12 cellular contexts compared by ENCODE assay signal in the genomic region with DNA sequence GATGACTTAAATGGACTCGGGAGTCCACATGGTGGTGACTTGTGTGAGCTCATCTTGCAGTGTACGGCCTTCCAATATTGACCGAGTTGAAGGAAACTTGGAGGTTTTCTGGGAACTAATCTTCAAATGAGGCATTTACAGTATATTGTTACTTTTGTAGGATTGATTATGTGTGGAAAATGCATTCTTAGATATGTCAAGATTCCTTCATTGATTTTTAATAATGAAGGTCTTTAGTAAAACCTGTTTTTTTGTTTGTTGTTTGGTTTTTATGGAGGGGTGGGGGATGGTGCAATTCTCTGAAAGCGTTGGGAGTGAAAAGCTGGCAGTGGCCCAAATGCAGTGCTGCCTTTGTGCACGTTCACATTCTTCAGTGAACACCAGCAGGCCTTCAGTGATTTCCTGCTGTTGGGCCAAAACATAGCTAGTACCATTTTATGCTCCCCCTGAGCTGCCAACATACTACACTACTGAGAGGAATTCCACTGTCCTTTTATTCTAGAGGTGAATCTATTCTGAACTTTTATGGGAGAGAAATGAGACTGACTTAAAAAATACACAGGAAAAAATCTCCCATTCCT. TPM values are rescaled to one million over a fixed set of nuclear protein-coding genes. Genes with fewer than 3 reads are reported as not detected.
DNase-seq lines count a peak whose midpoint lies in the region; ATAC-seq and TF ChIP-seq lines count a peak whose summit lies in the region.
"Had no signal": no experiment of that assay in that cellular context is flagged by ENCODE, and none has a peak within 500 bp of the region (broad histone marks: within the 10 kb centered on the region; RNA-seq: fewer than 3 reads in every experiment).

No MANE protein-coding gene starts in this region.

- no peaks in the 10 kb centered on the region for H3K27me3 ChIP-seq in sigmoid colon

- H3K27ac Mint-ChIP-seq in dendritic cell treated with granulocyte-macrophage colony-stimulating factor and Interleukin-4, amounts not matched to agents 40 ng/mL and 50 ng/mL, for 4 days = peak overlapping the region; percentile 40
- H3K27ac Mint-ChIP-seq in activated T-helper 2 cell treated with anti-CD3 and anti-CD28 coated beads, Interferon-gamma antibody, Interleukin-2, Interleukin-4, amounts not matched to agents 10 μg/mL and 5 μg/mL and 100 μg/mL, durations not matched to agents 14 hours and 24 hours and 36 hours = no peak overlapping the region
- H3K27ac Mint-ChIP-seq: activated CD4-positive, alpha-beta T cell treated with anti-CD3 and anti-CD28 coated beads, Interleukin-2, amount 10 ng/mL, durations not matched to agents 24 days and 14 days; IgD-negative memory B cell had no signal

- intact Hi-C loops in dendritic cell treated with granulocyte-macrophage colony-stimulating factor and Interleukin-4, amounts not matched to agents 40 ng/mL and 50 ng/mL, for 4 days (cut with micrococcal nuclease) = no loop called here
- intact Hi-C loops in activated T-helper 2 cell treated with anti-CD3 and anti-CD28 coated beads, Interferon-gamma antibody, Interleukin-2, Interleukin-4, amounts not matched to agents 10 μg/mL and 5 μg/mL and 100 μg/mL, durations not matched to agents 14 hours and 24 hours and 36 hours (cut with micrococcal nuclease) = no loop called here
- intact Hi-C loops in sigmoid colon (cut with DNase I) = no loop called here

- peaks cover 24% of the 10 kb centered on the region for H3K36me3 Mint-ChIP-seq in dendritic cell treated with granulocyte-macrophage colony-stimulating factor and Interleukin-4, amounts not matched to agents 40 ng/mL and 50 ng/mL, for 4 days (ENCODE audit: low read depth)
- H3K36me3 Mint-ChIP-seq in activated T-helper 2 cell treated with anti-CD3 and anti-CD28 coated beads, Interferon-gamma antibody, Interleukin-2, Interleukin-4, amounts not matched to agents 10 μg/mL and 5 μg/mL and 100 μg/mL, durations not matched to agents 14 hours and 24 hours and 36 hours (ENCODE audit: low read depth) = peaks cover 16% of the 10 kb centered on the region

- ATAC-seq in GM19023 (IDR thresholded peaks at IDR 0.05; ENCODE audit: unreplicated experiment) = no peak
- ATAC-seq: Panc1 had no signal

- peaks cover 0 to 45% (median 35%) of the 10 kb centered on the region in 4 donors for H3K4me1 ChIP-seq in sigmoid colon

- no peaks in the 10 kb centered on the region for H3K36me3 ChIP-seq in sigmoid colon

- peaks cover 0 to 3% (median under 1%) of the 10 kb centered on the region in 4 donors for H3K9me3 ChIP-seq in sigmoid colon

- no peak for TF ChIP-seq EP300 in sigmoid colon (IDR thresholded peaks at IDR 0.05)

- peaks cover 60% of the 10 kb centered on the region for H3K4me1 Mint-ChIP-seq in dendritic cell treated with granulocyte-macrophage colony-stimulating factor and Interleukin-4, amounts not matched to agents 40 ng/mL and 50 ng/mL, for 4 days (ENCODE audit: low read depth)
- H3K4me1 Mint-ChIP-seq in activated T-helper 2 cell treated with anti-CD3 and anti-CD28 coated beads, Interferon-gamma antibody, Interleukin-2, Interleukin-4, amounts not matched to agents 10 μg/mL and 5 μg/mL and 100 μg/mL, durations not matched to agents 14 hours and 24 hours and 36 hours (ENCODE audit: low read depth) = peaks cover 9% of the 10 kb centered on the region

- TF ChIP-seq CTCF in sigmoid colon (IDR thresholded peaks at IDR 0.05) = no peak

- TF ChIP-seq POLR2A in sigmoid colon (IDR thresholded peaks at IDR 0.05) = no peak

- DNase-seq in EH (ENCODE audit: low read depth) (peak; percentile 69), NCI-H226 (peak; percentile 29), lung microvascular endothelial cell (ENCODE audit: low read depth in 2 of 2) (peak; percentile 75 to 91), sigmoid colon (no peak), NCI-H1048 (lab: John Stamatoyannopoulos, UW) (no peak)
- DNase-seq in activated T-helper 2 cell treated with anti-CD3 and anti-CD28 coated beads, Interferon-gamma antibody, Interleukin-2, Interleukin-4, amounts not matched to agents 10 μg/mL and 5 μg/mL and 100 μg/mL, durations not matched to agents 14 hours and 24 hours and 36 hours (ENCODE audit: low spot score) = no peak
- DNase-seq: activated CD4-positive, alpha-beta T cell treated with anti-CD3 and anti-CD28 coated beads, Interleukin-2, amount 10 ng/mL, durations not matched to agents 24 days and 14 days; nephron progenitor cell had no signal

- 54 to 61% methylated on average over 5 of the region's 5 CpGs for WGBS in sigmoid colon, 2 donors

- H3K9me3 Mint-ChIP-seq in dendritic cell treated with granulocyte-macrophage colony-stimulating factor and Interleukin-4, amounts not matched to agents 40 ng/mL and 50 ng/mL, for 4 days = peaks cover 14% of the 10 kb centered on the region
- H3K9me3 Mint-ChIP-seq in activated T-helper 2 cell treated with anti-CD3 and anti-CD28 coated beads, Interferon-gamma antibody, Interleukin-2, Interleukin-4, amounts not matched to agents 10 μg/mL and 5 μg/mL and 100 μg/mL, durations not matched to agents 14 hours and 24 hours and 36 hours = peaks cover 25% of the 10 kb centered on the region

- H3K27ac ChIP-seq in sigmoid colon = peak overlapping the region in 2 of 4 donors; percentile 36 to 50

- no peak overlapping the region for H3K4me3 ChIP-seq in sigmoid colon

- no peaks in the 10 kb centered on the region for H3K27me3 Mint-ChIP-seq in dendritic cell treated with granulocyte-macrophage colony-stimulating factor and Interleukin-4, amounts not matched to agents 40 ng/mL and 50 ng/mL, for 4 days
- H3K27me3 Mint-ChIP-seq in activated T-helper 2 cell treated with anti-CD3 and anti-CD28 coated beads, Interferon-gamma antibody, Interleukin-2, Interleukin-4, amounts not matched to agents 10 μg/mL and 5 μg/mL and 100 μg/mL, durations not matched to agents 14 hours and 24 hours and 36 hours (ENCODE audit: low read depth) = no peaks in the 10 kb centered on the region
- H3K27me3 Mint-ChIP-seq: activated CD4-positive, alpha-beta T cell treated with anti-CD3 and anti-CD28 coated beads, Interleukin-2, amount 10 ng/mL, durations not matched to agents 24 days and 14 days; IgD-negative memory B cell had no signal

- H3K4me3 Mint-ChIP-seq in dendritic cell treated with granulocyte-macrophage colony-stimulating factor and Interleukin-4, amounts not matched to agents 40 ng/mL and 50 ng/mL, for 4 days = no peak overlapping the region
- no peak overlapping the region for H3K4me3 Mint-ChIP-seq in activated T-helper 2 cell treated with anti-CD3 and anti-CD28 coated beads, Interferon-gamma antibody, Interleukin-2, Interleukin-4, amounts not matched to agents 10 μg/mL and 5 μg/mL and 100 μg/mL, durations not matched to agents 14 hours and 24 hours and 36 hours (ENCODE audit: low read depth)
- H3K4me3 Mint-ChIP-seq: activated CD4-positive, alpha-beta T cell treated with anti-CD3 and anti-CD28 coated beads, Interleukin-2, amount 10 ng/mL, durations not matched to agents 24 days and 14 days; nephron progenitor cell had no signal

RNA-seq across cellular contexts. Expression of gene CCNY, which starts 50.4 kb away (rescaled TPM):
- 62.3 and 104 TPM in 2 replicates for total RNA-seq in lung microvascular endothelial cell
- 60.4 and 67.1 TPM in 2 replicates for total RNA-seq in activated T-helper 2 cell treated with anti-CD3 and anti-CD28 coated beads, Interferon-gamma antibody, Interleukin-2, Interleukin-4, amounts not matched to agents 10 μg/mL and 5 μg/mL and 100 μg/mL, durations not matched to agents 14 hours and 24 hours and 36 hours
- total RNA-seq in sigmoid colon = 10 to 100 TPM; 35.7 to 45.7 (median 40.7) TPM
- polyA plus RNA-seq in sigmoid colon = 10 to 100 TPM; 24.0 to 27.7 (median 25.2) TPM

Comparison
In these comparisons a context has a peak if more than half of its experiments do, and no peak if none do; other contexts are left out.
1. DNase-seq: peak in EH (single experiment), NCI-H226 (single experiment) and lung microvascular endothelial cell (2 of 2); none in activated T-helper 2 cell treated with anti-CD3 and anti-CD28 coated beads, Interferon-gamma antibody, Interleukin-2, Interleukin-4, amounts not matched to agents 10 μg/mL and 5 μg/mL and 100 μg/mL, durations not matched to agents 14 hours and 24 hours and 36 hours (single experiment), sigmoid colon (single experiment) and NCI-H1048 (single experiment).